In genomic region chr16:25135239-25135878, GRCh38 we compare ENCODE assay signal across 9 cellular contexts. TPM values are rescaled to one million over a fixed set of nuclear protein-coding genes. Genes with fewer than 3 reads are reported as not detected.
DNase-seq lines count a peak whose midpoint lies in the region; ATAC-seq and TF ChIP-seq lines count a peak whose summit lies in the region.
"Had no signal": no experiment of that assay in that cellular context is flagged by ENCODE, and none has a peak within 500 bp of the region (broad histone marks: within the 10 kb centered on the region; RNA-seq: fewer than 3 reads in every experiment).

No MANE protein-coding gene starts in this region.

- no peaks in the 10 kb centered on the region for H3K79me2 ChIP-seq in SK-N-SH (ENCODE audit: insufficient read depth)
- no peaks in the 10 kb centered on the region for H3K79me2 ChIP-seq in smooth muscle cell (ENCODE audit: low read depth)

- POLR2A ChIA-PET in SK-N-SH (lab: Yijun Ruan, JAX) = no interaction called here

- H3K9me2 ChIP-seq in SK-N-SH = no peaks in the 10 kb centered on the region

- H3K36me3 ChIP-seq in SK-N-SH (replicated peaks in 1 of 2; ENCODE audit: control insufficient read depth in 1 of 2, insufficient read depth in 2 of 2, low read length in 1 of 2) = peaks cover 11 to 22% of the 10 kb centered on the region in 2 experiments
- H3K36me3 ChIP-seq in smooth muscle cell (ENCODE audit: low read depth) = peaks cover 7% of the 10 kb centered on the region

- H3K9me3 Mint-ChIP-seq in activated T-helper 17 cell treated with anti-CD3 and anti-CD28 coated beads, Interleukin-2, amount 50 U/mL, for 72 hours = no peaks in the 10 kb centered on the region

- H3K9ac ChIP-seq in SK-N-SH (no peak overlapping the region), smooth muscle cell (ENCODE audit: low read depth) (no peak overlapping the region)

- CTCF ChIA-PET in SK-N-SH (lab: Yijun Ruan, JAX) = interaction anchor here (1.2 kb wide), 1 partner anchor 23 kb away, joined by 6 read pairs; no protein-coding TSS in a partner anchor

- no peak overlapping the region for H3K27ac Mint-ChIP-seq in activated T-helper 17 cell treated with anti-CD3 and anti-CD28 coated beads, Interleukin-2, amount 50 U/mL, for 72 hours

- no peak overlapping the region for H3K27ac ChIP-seq in SK-N-SH (ENCODE audit: low read depth in 2 of 2, low read length in 1 of 2)
- no peak overlapping the region for H3K27ac ChIP-seq in smooth muscle cell (ENCODE audit: low read depth)

- H3K4me2 ChIP-seq in SK-N-SH = no peak overlapping the region
- no peak overlapping the region for H3K4me2 ChIP-seq in smooth muscle cell

- peak; percentile 33; the same call in 1 of the 2 replicates for TF ChIP-seq CTCF in SK-N-SH (IDR thresholded peaks at IDR 0.05)
- peak; percentile 60 for TF ChIP-seq CTCF in choroid plexus epithelial cell (conservative IDR thresholded peaks at IDR 0.05; ENCODE audit: low read depth, low read length)
- TF ChIP-seq CTCF in smooth muscle cell (IDR thresholded peaks at IDR 0.05; ENCODE audit: borderline replicate concordance, insufficient read depth, poor library complexity, severe bottlenecking) = peak; percentile 44

- TF ChIP-seq RAD21 in SK-N-SH (IDR thresholded peaks at IDR 0.05; ENCODE audit: low read length) = no peak; the same call in 1 of the 2 replicates

- no peak for DNase-seq in SK-N-SH
- DNase-seq in NCI-H446 treated with DMSO at 0.1 percent for 48 hours (lab: John Stamatoyannopoulos, UW) = peak; percentile 40
- DNase-seq in choroid plexus epithelial cell (ENCODE audit: low read depth) = peak; percentile 71
- no peak for DNase-seq in smooth muscle cell (lab: John Stamatoyannopoulos, UW; ENCODE audit: unreplicated experiment)
- DNase-seq in effector CD4-positive, alpha-beta T cell = no peak

- H3K9me3 ChIP-seq in SK-N-SH (no peaks in the 10 kb centered on the region), smooth muscle cell (replicated peaks; ENCODE audit: low read depth) (no peaks in the 10 kb centered on the region)
- H3K9me3 ChIP-seq: BLaER1 treated with 17β-estradiol and CSF1 and Interleukin-3, amounts not matched to agents 10 nM and 100 nM had no signal

- TF ChIP-seq EP300 in SK-N-SH (IDR thresholded peaks at IDR 0.05; ENCODE audit: borderline replicate concordance in 1 of 2, low read depth in 1 of 2, low read length in 1 of 2) = no peak

- WGBS in SK-N-SH (ENCODE audit: low lambda C conversion rate) = 97% methylated on average over 4 of the region's 4 CpGs
- WGBS in smooth muscle cell (ENCODE audit: low lambda C conversion rate) = 93% methylated on average over 4 of the region's 4 CpGs

- H2AFZ ChIP-seq in SK-N-SH (ENCODE audit: low read depth) (no peak overlapping the region), smooth muscle cell (ENCODE audit: low read depth) (no peak overlapping the region)

- H3F3A ChIP-seq in SK-N-SH (replicated peaks; ENCODE audit: insufficient read depth) = no peaks in the 10 kb centered on the region
- no peaks in the 10 kb centered on the region for H3F3A ChIP-seq in smooth muscle cell (ENCODE audit: low read depth)

- H3K4me3 ChIP-seq in SK-N-SH (ENCODE audit: low read depth in 2 of 2, low read length in 1 of 2) (no peak overlapping the region), choroid plexus epithelial cell (ENCODE audit: low read depth, low read length) (no peak overlapping the region), smooth muscle cell (no peak overlapping the region)
- H3K4me3 ChIP-seq: BLaER1 treated with 17β-estradiol and CSF1 and Interleukin-3, amounts not matched to agents 10 nM and 100 nM had no signal

- H3K4me3 Mint-ChIP-seq in activated T-helper 17 cell treated with anti-CD3 and anti-CD28 coated beads, Interleukin-2, amount 50 U/mL, for 72 hours = no peak overlapping the region

- peaks cover 93% of the 10 kb centered on the region for H3K36me3 Mint-ChIP-seq in activated T-helper 17 cell treated with anti-CD3 and anti-CD28 coated beads, Interleukin-2, amount 50 U/mL, for 72 hours (ENCODE audit: low read depth)

- H3K4me1 Mint-ChIP-seq in activated T-helper 17 cell treated with anti-CD3 and anti-CD28 coated beads, Interleukin-2, amount 50 U/mL, for 72 hours = peaks cover 4% of the 10 kb centered on the region

- H3K27me3 ChIP-seq in SK-N-SH (ENCODE audit: insufficient read depth) = no peaks in the 10 kb centered on the region
- no peaks in the 10 kb centered on the region for H3K27me3 ChIP-seq in smooth muscle cell (ENCODE audit: low read depth)
- H3K27me3 ChIP-seq: BLaER1 treated with 17β-estradiol and CSF1 and Interleukin-3, amounts not matched to agents 10 nM and 100 nM had no signal

- H3K4me1 ChIP-seq in SK-N-SH (ENCODE audit: control insufficient read depth in 1 of 2, insufficient read depth in 2 of 2, low read depth in 1 of 2, low read length in 1 of 2) = no peaks in the 10 kb centered on the region
- H3K4me1 ChIP-seq in smooth muscle cell (ENCODE audit: low read depth) = no peaks in the 10 kb centered on the region

- H4K20me1 ChIP-seq in SK-N-SH (ENCODE audit: insufficient read depth) (no peaks in the 10 kb centered on the region), smooth muscle cell (ENCODE audit: low read depth) (peaks cover 29% of the 10 kb centered on the region)

- ATAC-seq in SK-N-SH treated with all-trans-retinoic acid at 6 μM for 48 hours (no peak), HG02852 (IDR thresholded peaks at IDR 0.05; ENCODE audit: unreplicated experiment) (no peak)
- no peak for ATAC-seq in activated T-helper 17 cell treated with anti-CD3 and anti-CD28 coated beads, Interleukin-2, amount 50 U/mL, for 72 hours (replicated peaks)

- H3K27me3 Mint-ChIP-seq in activated T-helper 17 cell treated with anti-CD3 and anti-CD28 coated beads, Interleukin-2, amount 50 U/mL, for 72 hours = no peaks in the 10 kb centered on the region

TF ChIP-seq in SK-N-SH, 30 proteins besides CTCF, POLR2A, EP300 and RAD21:
- TF ChIP-seq SMC3 (IDR thresholded peaks at IDR 0.05; ENCODE audit: low read depth, low read length) = no peak

TF ChIP-seq in SK-N-SH treated with all-trans-retinoic acid at 6 μM for 48 hours, 23 proteins besides CTCF, POLR2A, EP300 and RAD21 (continues in another document):
- TF ChIP-seq ZNF8 (CRISPR knock-in tag; IDR thresholded peaks at IDR 0.05) (no peak), ISL1 (CRISPR knock-in tag; IDR thresholded peaks at IDR 0.05) (no peak), SNAI2 (CRISPR knock-in tag; IDR thresholded peaks at IDR 0.05) (no peak), PPARA (CRISPR knock-in tag; IDR thresholded peaks at IDR 0.05; ENCODE audit: borderline replicate concordance) (no peak), ZC3H10 (CRISPR knock-in tag; IDR thresholded peaks at IDR 0.05) (no peak), TCF4 (CRISPR knock-in tag; IDR thresholded peaks at IDR 0.05; ENCODE audit: borderline replicate concordance) (no peak), GLIS3 (CRISPR knock-in tag; IDR thresholded peaks at IDR 0.05) (no peak), ZNF565 (CRISPR knock-in tag; conservative IDR thresholded peaks at IDR 0.05; ENCODE audit: low read depth) (no peak), PATZ1 (CRISPR knock-in tag; IDR thresholded peaks at IDR 0.05; ENCODE audit: borderline replicate concordance) (no peak), RARB (CRISPR knock-in tag; IDR thresholded peaks at IDR 0.05) (no peak), TOX (CRISPR knock-in tag; IDR thresholded peaks at IDR 0.05; ENCODE audit: borderline replicate concordance) (no peak)
- TF ChIP-seq, protein P1, sequence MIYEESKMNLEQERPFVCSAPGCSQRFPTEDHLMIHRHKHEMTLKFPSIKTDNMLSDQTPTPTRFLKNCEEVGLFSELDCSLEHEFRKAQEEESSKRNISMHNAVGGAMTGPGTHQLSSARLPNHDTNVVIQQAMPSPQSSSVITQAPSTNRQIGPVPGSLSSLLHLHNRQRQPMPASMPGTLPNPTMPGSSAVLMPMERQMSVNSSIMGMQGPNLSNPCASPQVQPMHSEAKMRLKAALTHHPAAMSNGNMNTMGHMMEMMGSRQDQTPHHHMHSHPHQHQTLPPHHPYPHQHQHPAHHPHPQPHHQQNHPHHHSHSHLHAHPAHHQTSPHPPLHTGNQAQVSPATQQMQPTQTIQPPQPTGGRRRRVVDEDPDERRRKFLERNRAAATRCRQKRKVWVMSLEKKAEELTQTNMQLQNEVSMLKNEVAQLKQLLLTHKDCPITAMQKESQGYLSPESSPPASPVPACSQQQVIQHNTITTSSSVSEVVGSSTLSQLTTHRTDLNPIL (CRISPR knock-in tag; IDR thresholded peaks at IDR 0.05; ENCODE audit: low read depth) = no peak
- TF ChIP-seq, protein P2, sequence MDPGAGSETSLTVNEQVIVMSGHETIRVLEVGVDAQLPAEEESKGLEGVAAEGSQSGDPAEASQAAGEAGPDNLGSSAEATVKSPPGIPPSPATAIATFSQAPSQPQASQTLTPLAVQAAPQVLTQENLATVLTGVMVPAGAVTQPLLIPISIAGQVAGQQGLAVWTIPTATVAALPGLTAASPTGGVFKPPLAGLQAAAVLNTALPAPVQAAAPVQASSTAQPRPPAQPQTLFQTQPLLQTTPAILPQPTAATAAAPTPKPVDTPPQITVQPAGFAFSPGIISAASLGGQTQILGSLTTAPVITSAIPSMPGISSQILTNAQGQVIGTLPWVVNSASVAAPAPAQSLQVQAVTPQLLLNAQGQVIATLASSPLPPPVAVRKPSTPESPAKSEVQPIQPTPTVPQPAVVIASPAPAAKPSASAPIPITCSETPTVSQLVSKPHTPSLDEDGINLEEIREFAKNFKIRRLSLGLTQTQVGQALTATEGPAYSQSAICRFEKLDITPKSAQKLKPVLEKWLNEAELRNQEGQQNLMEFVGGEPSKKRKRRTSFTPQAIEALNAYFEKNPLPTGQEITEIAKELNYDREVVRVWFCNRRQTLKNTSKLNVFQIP (CRISPR knock-in tag; IDR thresholded peaks at IDR 0.05; ENCODE audit: borderline replicate concordance, low read depth) = no peak

RNA-seq across cellular contexts. Expression of gene LCMT1, which starts 23.8 kb away (rescaled TPM):
- polyA plus RNA-seq in SK-N-SH (2012; rRNA removed) = 27.7 and 29.8 TPM in 2 replicates
- polyA plus RNA-seq in SK-N-SH (2012; cell fraction: cytosol; rRNA removed) = 37.0 and 42.2 TPM in 2 replicates
- 24.5 and 24.9 TPM in 2 replicates for polyA plus RNA-seq in SK-N-SH (2012; cell fraction: nucleus; rRNA removed)
- total RNA-seq in smooth muscle cell = 29.5 and 57.6 TPM in 2 replicates
- polyA plus RNA-seq in smooth muscle cell = 45.3 and 52.5 TPM in 2 replicates
- 10 to 100 TPM; 33.9 to 43.0 TPM for total RNA-seq in activated T-helper 17 cell treated with anti-CD3 and anti-CD28 coated beads, Interleukin-2, amount 50 U/mL, for 72 hours

Comparison
In these comparisons a context has a peak if more than half of its experiments do, and no peak if none do; other contexts are left out.
1. DNase-seq: peak in NCI-H446 treated with DMSO at 0.1 percent for 48 hours (single experiment) and choroid plexus epithelial cell (single experiment); none in SK-N-SH (single experiment), smooth muscle cell (single experiment) and effector CD4-positive, alpha-beta T cell (single experiment).
2. Peak in every context shown above with its lines, with median percentiles within 50 percentile points of each other: CTCF ChIP-seq.